ENCODE assay signal across 30 cellular contexts in the genomic region with DNA sequence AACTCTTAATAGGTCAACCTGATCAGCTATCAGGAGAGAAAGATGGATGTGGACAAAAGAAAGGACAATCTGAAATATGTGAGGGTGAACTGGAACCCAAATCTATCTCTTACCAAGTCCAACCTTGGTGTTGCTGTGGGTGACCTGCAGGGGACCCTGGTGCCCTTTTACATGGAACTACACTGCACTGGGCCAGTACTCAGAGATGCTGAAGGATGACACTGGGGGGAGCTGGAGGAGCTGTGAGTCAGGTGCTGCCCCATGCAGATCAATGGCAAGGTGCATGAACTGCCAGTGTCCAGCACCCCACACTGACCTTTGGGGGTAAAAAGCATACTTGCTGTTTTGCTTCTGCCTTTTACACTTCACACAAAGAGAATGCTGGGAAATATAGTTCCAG. TPM values are rescaled to one million over a fixed set of nuclear protein-coding genes. Genes with fewer than 3 reads are reported as not detected.
DNase-seq lines count a peak whose midpoint lies in the region; TF ChIP-seq lines count a peak whose summit lies in the region.
"Had no signal": no experiment of that assay in that cellular context is flagged by ENCODE, and none has a peak within 500 bp of the region (broad histone marks: within the 10 kb centered on the region; RNA-seq: fewer than 3 reads in every experiment).

No MANE protein-coding gene starts in this region.

- intact Hi-C loops in Calu3 (cut with micrococcal nuclease; ENCODE audit: unreplicated experiment): no loop called here
- intact Hi-C loops in stomach (cut with DNase I; ENCODE audit: low total_unique reads): no loop called here

- H3K4me1 ChIP-seq in endodermal cell (ENCODE audit: control insufficient read depth, insufficient read depth, low read length) (no peaks in the 10 kb centered on the region), stomach (no peaks in the 10 kb centered on the region)
- H3K4me1 ChIP-seq: colonic mucosa, lower lobe of right lung, pancreas, tibial artery had no signal

- H3K9me3 ChIP-seq in endodermal cell (ENCODE audit: control insufficient read depth, low read length): no peaks in the 10 kb centered on the region
- no peaks in the 10 kb centered on the region for H3K9me3 ChIP-seq in stomach
- H3K9me3 ChIP-seq: colonic mucosa, lower lobe of right lung, mucosa of descending colon, pancreas, tibial artery had no signal

- H3K27me3 ChIP-seq in endodermal cell (ENCODE audit: control insufficient read depth, insufficient read depth, low read length, poor library complexity, severe bottlenecking): no peaks in the 10 kb centered on the region
- H3K27me3 ChIP-seq in stomach: no peaks in the 10 kb centered on the region
- H3K27me3 ChIP-seq: BLaER1 treated with 17β-estradiol and CSF1 and Interleukin-3, amounts not matched to agents 10 nM and 100 nM; colonic mucosa; hepatocyte; pancreas; tibial artery had no signal

- no peak overlapping the region for H3K4me3 ChIP-seq in NB4 (ENCODE audit: low read depth, low read length)
- H3K4me3 ChIP-seq in endodermal cell (ENCODE audit: low read length): no peak overlapping the region
- H3K4me3 ChIP-seq in stomach: no peak overlapping the region
- H3K4me3 ChIP-seq: BLaER1 treated with 17β-estradiol and CSF1 and Interleukin-3, amounts not matched to agents 10 nM and 100 nM; colonic mucosa; hepatocyte; lower lobe of right lung; mucosa of descending colon; pancreas; tibial artery had no signal

- H3K9me3 Mint-ChIP-seq in endodermal cell: peaks cover 3% of the 10 kb centered on the region
- H3K9me3 Mint-ChIP-seq in Calu3 (ENCODE audit: low read depth, unreplicated experiment): no peaks in the 10 kb centered on the region

- no peak overlapping the region for H3K27ac Mint-ChIP-seq in endodermal cell
- no peak overlapping the region for H3K27ac Mint-ChIP-seq in Calu3 (ENCODE audit: unreplicated experiment)
- H3K27ac Mint-ChIP-seq: nephron progenitor cell; stimulated activated naive CD8-positive, alpha-beta T cell treated with anti-CD3 and anti-CD28 coated beads, Interleukin-15, Interleukin-2, amounts not matched to agents 100 ng/mL and 50 ng/mL, for 24 hours; T-cell had no signal

- no peak for DNase-seq in GM20000 (ENCODE audit: low spot score)
- peak; percentile 7 for DNase-seq in NB4 (ENCODE audit: low read depth)
- DNase-seq in endodermal cell: peak; percentile 82
- DNase-seq in Calu3: no peak
- DNase-seq in NCI-H1436 (lab: John Stamatoyannopoulos, UW): no peak
- no peak for DNase-seq in stimulated activated naive CD4-positive, alpha-beta T cell (lab: John Stamatoyannopoulos, UW)
- DNase-seq in stomach: no peak
- DNase-seq: activated naive CD4-positive, alpha-beta T cell; activated T-cell treated with anti-CD3 and anti-CD28 coated beads, Interleukin-2, amount 50 U/mL, for 48 hours; amniotic stem cell; colonic mucosa; effector memory CD4-positive, alpha-beta T cell; Kasumi-1; lower lobe of right lung; mucosa of descending colon; NCI-H1105 treated with DMSO at 0.1 percent for 48 hours; NCI-H2081; NCI-H226; NCI-H774; nephron progenitor cell; pancreas; right cardiac atrium; SHP77; stimulated activated CD4-positive, alpha-beta T cell treated with anti-CD3 and anti-CD28 coated beads, Interleukin-4, amount 100 ng/mL, for 24 hours; T-cell; tibial artery had no signal

- H3K36me3 Mint-ChIP-seq in endodermal cell (ENCODE audit: low read depth) (no peaks in the 10 kb centered on the region), Calu3 (ENCODE audit: insufficient read depth, unreplicated experiment) (no peaks in the 10 kb centered on the region)
- H3K36me3 Mint-ChIP-seq: T-cell had no signal

- no peaks in the 10 kb centered on the region for H3K27me3 Mint-ChIP-seq in endodermal cell (ENCODE audit: insufficient read depth)
- H3K27me3 Mint-ChIP-seq in Calu3 (ENCODE audit: unreplicated experiment): no peaks in the 10 kb centered on the region

- BruUV-seq in Calu3 (replicated peaks; lab: Mats Ljungman, UMichigan): no TSS peak

- TF ChIP-seq POLR2A in NB4 (IDR thresholded peaks at IDR 0.05; ENCODE audit: extremely low read depth, insufficient read length): no peak
- TF ChIP-seq POLR2A in stomach (IDR thresholded peaks at IDR 0.05): no peak

- H3K27ac ChIP-seq in 22Rv1: no peak overlapping the region
- no peak overlapping the region for H3K27ac ChIP-seq in endodermal cell (ENCODE audit: low read depth, low read length)
- no peak overlapping the region for H3K27ac ChIP-seq in stomach
- H3K27ac ChIP-seq: BLaER1 treated with 17β-estradiol and CSF1 and Interleukin-3, amounts not matched to agents 10 nM and 100 nM; colonic mucosa; hepatocyte; lower lobe of right lung; pancreas; tibial artery had no signal

- TF ChIP-seq CTCF in 22Rv1 (IDR thresholded peaks at IDR 0.05): 0 out of 2 replicates have a peak, but pooled peaks have one; percentile 10
- peak; percentile 8 for TF ChIP-seq CTCF in GM20000 (IDR thresholded peaks at IDR 0.05; ENCODE audit: extremely low read depth, missing control alignments)
- no peak for TF ChIP-seq CTCF in NB4 (IDR thresholded peaks at IDR 0.05; ENCODE audit: low read depth, low read length)
- peak; percentile 76 for TF ChIP-seq CTCF in endodermal cell (conservative IDR thresholded peaks at IDR 0.05)
- no peak for TF ChIP-seq CTCF in Calu3 (IDR thresholded peaks at IDR 0.05; ENCODE audit: unreplicated experiment)
- no peak for TF ChIP-seq CTCF in stomach (IDR thresholded peaks at IDR 0.05)

- no peak overlapping the region for H3K9ac ChIP-seq in endodermal cell (ENCODE audit: extremely low read depth, low read length, poor library complexity, severe bottlenecking)
- H3K9ac ChIP-seq: BLaER1 treated with 17β-estradiol and CSF1 and Interleukin-3, amounts not matched to agents 10 nM and 100 nM had no signal

- H3K4me3 Mint-ChIP-seq in endodermal cell (no peak overlapping the region), Calu3 (ENCODE audit: low read depth, unreplicated experiment) (no peak overlapping the region)
- H3K4me3 Mint-ChIP-seq: nephron progenitor cell; stimulated activated naive CD8-positive, alpha-beta T cell treated with anti-CD3 and anti-CD28 coated beads, Interleukin-15, Interleukin-2, amounts not matched to agents 100 ng/mL and 50 ng/mL, for 24 hours; T-cell had no signal

- H3K4me1 Mint-ChIP-seq in endodermal cell: peaks cover 5% of the 10 kb centered on the region
- peaks cover 10% of the 10 kb centered on the region for H3K4me1 Mint-ChIP-seq in Calu3 (ENCODE audit: low read depth, unreplicated experiment)
- H3K4me1 Mint-ChIP-seq: T-cell had no signal

- CTCF ChIA-PET in Calu3 (lab: Charles Lee): interaction anchor here (0.7 kb wide), 1 partner anchor 104 kb away, joined by 5 read pairs; no protein-coding TSS in a partner anchor

- TF ChIP-seq EP300 in stomach (IDR thresholded peaks at IDR 0.05): no peak

- H3K36me3 ChIP-seq in endodermal cell (ENCODE audit: control insufficient read depth, insufficient read depth, low read length) (no peaks in the 10 kb centered on the region), stomach (no peaks in the 10 kb centered on the region)
- H3K36me3 ChIP-seq: BLaER1 treated with 17β-estradiol and CSF1 and Interleukin-3, amounts not matched to agents 10 nM and 100 nM; colonic mucosa; lower lobe of right lung; pancreas; tibial artery had no signal

RNA-seq across cellular contexts. Expression of a gene that starts 55.6 kb away (rescaled TPM):
- 10 to 100 TPM; 68.8 to 77.7 TPM for total RNA-seq in endodermal cell
- 51.6 TPM for polyA plus RNA-seq in endodermal cell (2013, experiment 1 of 2)
- polyA plus RNA-seq in endodermal cell (2013, experiment 2 of 2): 46.0 TPM
- 34.5 and 38.3 TPM in 2 replicates for total RNA-seq in Calu3 (2022)
- total RNA-seq in stomach: 10 to 100 TPM; 25.1 to 75.1 (median 54.0) TPM
- polyA plus RNA-seq in stomach: 10 to 100 TPM in 1 of 3 donors, 1 to 10 TPM in 2; 4.7 to 10.1 (median 9.5) TPM

Comparison
In these comparisons a context has a peak if more than half of its experiments do, and no peak if none do; other contexts are left out.
1. CTCF ChIP-seq: peak in 22Rv1 (single experiment), GM20000 (single experiment) and endodermal cell (single experiment); none in NB4 (single experiment), Calu3 (single experiment) and stomach (0 of 7).
2. DNase-seq: peak in NB4 (single experiment) and endodermal cell (single experiment); none in GM20000 (single experiment), Calu3 (single experiment), NCI-H1436 (single experiment), stimulated activated naive CD4-positive, alpha-beta T cell (0 of 6) and stomach (single experiment).